Comparison of ENCODE assay signal across 8 cellular contexts in the genomic region with DNA sequence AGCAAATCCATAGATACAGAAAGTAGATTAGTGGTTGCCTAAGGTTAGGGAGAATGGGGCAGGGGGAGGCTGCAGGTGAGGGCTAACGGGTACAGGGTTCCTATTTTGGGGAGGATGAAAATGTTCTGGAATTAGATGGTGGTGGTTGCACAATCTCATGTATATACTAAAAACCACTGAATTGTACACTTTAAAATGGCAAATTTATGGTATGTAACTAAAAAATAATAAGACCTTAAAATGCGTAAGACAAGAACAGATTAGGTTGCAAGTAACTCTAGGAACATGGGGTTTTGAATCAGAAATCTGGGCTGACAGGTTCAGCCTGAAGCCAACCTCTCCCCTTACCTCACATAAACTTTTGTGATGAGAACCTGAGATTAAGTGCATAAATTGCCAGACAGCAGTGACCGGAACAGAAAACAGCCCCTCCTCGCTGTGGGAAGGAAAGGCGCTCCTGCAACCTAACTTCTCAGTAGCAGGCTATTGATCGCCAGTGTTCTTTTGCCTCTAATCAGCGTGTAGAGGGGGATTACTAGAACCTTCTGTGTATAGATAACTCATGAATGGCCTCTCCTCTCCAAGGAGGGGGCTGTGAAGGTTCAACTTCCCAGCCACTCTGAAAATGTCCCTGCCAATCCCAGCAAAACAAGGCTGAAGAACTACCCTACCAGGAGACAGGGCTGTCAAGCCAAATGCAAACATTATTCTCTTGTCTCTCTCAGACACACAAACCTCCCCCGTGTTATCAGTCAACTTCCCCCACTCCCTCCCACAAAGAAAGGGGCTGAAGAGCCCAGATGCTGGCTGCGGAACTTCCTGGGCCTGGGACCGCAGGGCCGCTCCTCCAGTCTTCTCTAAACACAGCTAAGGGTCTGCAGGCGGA. TPM values are rescaled to one million over a fixed set of nuclear protein-coding genes. Genes with fewer than 3 reads are reported as not detected.
DNase-seq lines count a peak whose midpoint lies in the region; ATAC-seq and TF ChIP-seq lines count a peak whose summit lies in the region.

No MANE protein-coding gene starts in this region.

- H3K4me3 ChIP-seq in heart right ventricle (peak overlapping the region; percentile 51 to 92 (median 83)), adrenal gland (peak overlapping the region in 1 of 4 donors; percentile 80), liver (ENCODE audit: low read depth in 1 of 3, low read length in 3 of 3) (peak overlapping the region; percentile 77 to 89 (median 84)), urinary bladder (ENCODE audit: low read depth, low read length) (peak overlapping the region; percentile 80)

- H3K9me3 ChIP-seq in heart right ventricle = peaks cover 0 to 5% (median 0%) of the 10 kb centered on the region in 11 donors
- H3K9me3 ChIP-seq in adrenal gland (replicated peaks in 1 of 3) = no peaks in the 10 kb centered on the region
- H3K9me3 ChIP-seq in liver (ENCODE audit: control insufficient read depth in 4 of 4, low read length in 3 of 4) = no peaks in the 10 kb centered on the region

- ATAC-seq in heart right ventricle = peak in 2 of 8 donors; percentile 0

- peaks cover 0 to 16% (median 0%) of the 10 kb centered on the region in 9 donors for H3K36me3 ChIP-seq in heart right ventricle
- H3K36me3 ChIP-seq in adrenal gland (replicated peaks in 1 of 2) = peaks cover 0 to 11% of the 10 kb centered on the region in 2 donors
- H3K36me3 ChIP-seq in liver (ENCODE audit: control insufficient read depth in 4 of 4, insufficient read depth in 3 of 4, low read depth in 1 of 4, low read length in 3 of 4) = peaks cover 0 to 2% (median 0%) of the 10 kb centered on the region in 4 donors
- no peaks in the 10 kb centered on the region for H3K36me3 ChIP-seq in urinary bladder (ENCODE audit: insufficient read depth)

- no peak for TF ChIP-seq POLR2A in adrenal gland (IDR thresholded peaks at IDR 0.05)

- peak overlapping the region in 1 of 2 donors; percentile 61 for H3K9ac ChIP-seq in liver (ENCODE audit: low read depth in 1 of 2, low read length in 2 of 2)

- TF ChIP-seq CTCF in heart right ventricle (IDR thresholded peaks at IDR 0.05) (peak in 2 of 9 donors; percentile 10 to 16), adrenal gland (IDR thresholded peaks at IDR 0.05) (no peak), liver (IDR thresholded peaks at IDR 0.05; ENCODE audit: low read depth, low read length, missing input control) (no peak)

- H3K4me1 ChIP-seq in heart right ventricle (peaks cover 44 to 82% (median 77%) of the 10 kb centered on the region in 9 donors), adrenal gland (replicated peaks in 1 of 2) (peaks cover 30 to 67% of the 10 kb centered on the region in 2 donors), liver (ENCODE audit: control insufficient read depth in 4 of 4, insufficient read depth in 4 of 4, low read length in 3 of 4) (peaks cover 2 to 36% (median 28%) of the 10 kb centered on the region in 4 donors), urinary bladder (ENCODE audit: insufficient read depth) (no peaks in the 10 kb centered on the region)

- intact Hi-C loops in heart right ventricle (cut with DNase I) (loop anchor here in 9 of 10 donors (2.0 to 10.0 kb wide), 10 partner anchors 29 to 293 kb away; a partner anchor contains a TSS), cardiac septum (cut with DNase I) (loop anchor here (2.0 to 10.0 kb wide), 7 partner anchors 33 to 293 kb away; a partner anchor contains a TSS), adrenal gland (cut with DNase I) (no loop called here)

- H3K27ac ChIP-seq in heart right ventricle (peak overlapping the region; percentile 76 to 98 (median 97)), adrenal gland (peak overlapping the region; percentile 80 to 100 (median 91)), liver (ENCODE audit: low read depth in 1 of 2, low read length in 2 of 2) (peak overlapping the region; percentile 88 to 96), urinary bladder (ENCODE audit: low read depth) (peak overlapping the region; percentile 48)

- H3K27me3 ChIP-seq in heart right ventricle = no peaks in the 10 kb centered on the region
- H3K27me3 ChIP-seq in adrenal gland = no peaks in the 10 kb centered on the region
- no peaks in the 10 kb centered on the region for H3K27me3 ChIP-seq in liver (ENCODE audit: control insufficient read depth in 4 of 4, insufficient read depth in 4 of 4, low read length in 3 of 4)

- TF ChIP-seq RAD21 in liver (IDR thresholded peaks at IDR 0.05) = no peak

- DNase-seq in heart right ventricle (no peak), cardiac septum (ENCODE audit: low spot score) (no peak), adrenal gland (peak in 1 of 7 donors; percentile 63), cerebellar cortex (ENCODE audit: low spot score) (no peak), epidermal melanocyte (ENCODE audit: insufficient read length, low spot score) (no peak), NCI-H2171 treated with DMSO at 0.1 percent for 48 hours (lab: John Stamatoyannopoulos, UW) (no peak)

- WGBS in heart right ventricle, 2 donors = 46 to 48% methylated on average over 12 of the region's 12 CpGs
- WGBS in adrenal gland, 4 donors = 72 to 80% (median 74%) methylated on average over 9 to 12 of the region's 12 CpGs
- 69% methylated on average over 12 of the region's 12 CpGs for WGBS in liver
- WGBS in urinary bladder = 49% methylated on average over 12 of the region's 12 CpGs

TF ChIP-seq in liver, 16 proteins besides CTCF, POLR2A, EP300 and RAD21:
- TF ChIP-seq, protein P1, sequence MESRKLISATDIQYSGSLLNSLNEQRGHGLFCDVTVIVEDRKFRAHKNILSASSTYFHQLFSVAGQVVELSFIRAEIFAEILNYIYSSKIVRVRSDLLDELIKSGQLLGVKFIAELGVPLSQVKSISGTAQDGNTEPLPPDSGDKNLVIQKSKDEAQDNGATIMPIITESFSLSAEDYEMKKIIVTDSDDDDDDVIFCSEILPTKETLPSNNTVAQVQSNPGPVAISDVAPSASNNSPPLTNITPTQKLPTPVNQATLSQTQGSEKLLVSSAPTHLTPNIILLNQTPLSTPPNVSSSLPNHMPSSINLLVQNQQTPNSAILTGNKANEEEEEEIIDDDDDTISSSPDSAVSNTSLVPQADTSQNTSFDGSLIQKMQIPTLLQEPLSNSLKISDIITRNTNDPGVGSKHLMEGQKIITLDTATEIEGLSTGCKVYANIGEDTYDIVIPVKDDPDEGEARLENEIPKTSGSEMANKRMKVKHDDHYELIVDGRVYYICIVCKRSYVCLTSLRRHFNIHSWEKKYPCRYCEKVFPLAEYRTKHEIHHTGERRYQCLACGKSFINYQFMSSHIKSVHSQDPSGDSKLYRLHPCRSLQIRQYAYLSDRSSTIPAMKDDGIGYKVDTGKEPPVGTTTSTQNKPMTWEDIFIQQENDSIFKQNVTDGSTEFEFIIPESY (IDR thresholded peaks at IDR 0.05) = no peak
- TF ChIP-seq TAF1 (conservative IDR thresholded peaks at IDR 0.05) = no peak
- TF ChIP-seq FOXA2 (IDR thresholded peaks at IDR 0.05) = no peak
- TF ChIP-seq, protein P2, sequence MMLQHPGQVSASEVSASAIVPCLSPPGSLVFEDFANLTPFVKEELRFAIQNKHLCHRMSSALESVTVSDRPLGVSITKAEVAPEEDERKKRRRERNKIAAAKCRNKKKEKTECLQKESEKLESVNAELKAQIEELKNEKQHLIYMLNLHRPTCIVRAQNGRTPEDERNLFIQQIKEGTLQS (IDR thresholded peaks at IDR 0.05) = no peak

RNA-seq across cellular contexts. Expression of a gene that starts 1.9 kb away (rescaled TPM):
- total RNA-seq in heart right ventricle (10 to 100 TPM; 28.4 to 48.7 (median 35.1) TPM), cardiac septum (50.6 TPM), adrenal gland (10 to 100 TPM; 12.8 to 40.1 (median 24.9) TPM), liver (1 to 10 TPM; 4.7 to 8.5 TPM), urinary bladder (12.2 TPM)
- polyA plus RNA-seq in heart right ventricle (1 to 10 TPM; 4.2 to 7.5 TPM), adrenal gland (1 to 10 TPM; 5.3 to 9.4 (median 7.8) TPM), liver (1 to 10 TPM; 4.5 to 5.6 TPM), urinary bladder (12.5 TPM)

RNA-seq across cellular contexts. Expression of a gene that starts 24.4 kb away (rescaled TPM):
- total RNA-seq in heart right ventricle = not detected
- polyA plus RNA-seq in heart right ventricle = not detected
- total RNA-seq in cardiac septum = not detected
- not detected for total RNA-seq in adrenal gland
- not detected for polyA plus RNA-seq in adrenal gland
- total RNA-seq in liver = 10 to 100 TPM in 1 of 2 donors, under 1 TPM in 1; 0.84 to 28.3 TPM
- polyA plus RNA-seq in liver = 10 to 100 TPM; 17.6 to 51.4 TPM
- not detected for total RNA-seq in urinary bladder
- polyA plus RNA-seq in urinary bladder = not detected

Comparison
In these comparisons a context has a peak if more than half of its experiments do, and no peak if none do; other contexts are left out.
1. intact Hi-C loops: an anchor here in heart right ventricle (2.0 to 10.0 kb wide) and cardiac septum (2.0 to 10.0 kb wide); none called in adrenal gland.